3 cellular contexts compared by ENCODE assay signal in the genomic region with DNA sequence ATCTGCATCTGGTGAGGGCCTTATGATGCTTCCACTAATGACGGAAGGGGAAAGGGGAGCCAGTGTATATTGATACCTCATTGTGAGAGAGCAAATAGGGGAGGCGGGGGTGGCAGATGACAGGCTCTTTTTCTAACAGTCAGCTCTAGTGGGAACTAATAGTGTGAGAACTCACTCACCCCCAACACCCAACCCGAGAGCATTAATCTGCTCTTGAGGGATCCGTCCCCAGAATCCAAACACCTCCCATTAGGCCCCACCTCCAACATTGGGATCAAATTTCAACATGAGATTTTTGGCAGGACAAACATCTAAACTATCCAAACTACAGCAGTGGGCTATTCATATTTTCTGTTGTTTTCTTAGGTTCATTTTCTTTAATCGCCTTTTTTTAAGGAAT.
TF ChIP-seq lines count a peak whose summit lies in the region.

No MANE protein-coding gene starts in this region.

TF ChIP-seq in GM23338, 12 proteins besides CTCF, POLR2A, EP300 and RAD21 (continues in another document):
- TF ChIP-seq ZNF114 (CRISPR knock-in tag; IDR thresholded peaks at IDR 0.05) (no peak), NANOG (IDR thresholded peaks at IDR 0.05; ENCODE audit: borderline replicate concordance) (no peak), STAT1 (IDR thresholded peaks at IDR 0.05; ENCODE audit: unreplicated experiment) (no peak), POLR2AphosphoS5 (IDR thresholded peaks at IDR 0.05; ENCODE audit: low read depth) (no peak), EZH2 (IDR thresholded peaks at IDR 0.05; ENCODE audit: low read depth, unreplicated experiment) (no peak), ZNF331 (CRISPR knock-in tag; IDR thresholded peaks at IDR 0.05; ENCODE audit: low read depth) (no peak), EZH2phosphoT487 (IDR thresholded peaks at IDR 0.05; ENCODE audit: unreplicated experiment) (no peak), CREB1 (CRISPR knock-in tag; IDR thresholded peaks at IDR 0.05; ENCODE audit: low read depth) (no peak)
- TF ChIP-seq, protein P1, sequence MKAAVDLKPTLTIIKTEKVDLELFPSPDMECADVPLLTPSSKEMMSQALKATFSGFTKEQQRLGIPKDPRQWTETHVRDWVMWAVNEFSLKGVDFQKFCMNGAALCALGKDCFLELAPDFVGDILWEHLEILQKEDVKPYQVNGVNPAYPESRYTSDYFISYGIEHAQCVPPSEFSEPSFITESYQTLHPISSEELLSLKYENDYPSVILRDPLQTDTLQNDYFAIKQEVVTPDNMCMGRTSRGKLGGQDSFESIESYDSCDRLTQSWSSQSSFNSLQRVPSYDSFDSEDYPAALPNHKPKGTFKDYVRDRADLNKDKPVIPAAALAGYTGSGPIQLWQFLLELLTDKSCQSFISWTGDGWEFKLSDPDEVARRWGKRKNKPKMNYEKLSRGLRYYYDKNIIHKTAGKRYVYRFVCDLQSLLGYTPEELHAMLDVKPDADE (IDR thresholded peaks at IDR 0.05), result no peak

TF ChIP-seq in WTC11, 78 proteins besides CTCF, POLR2A, EP300 and RAD21:
- TF ChIP-seq SMAD3 (CRISPR knock-in tag; IDR thresholded peaks at IDR 0.05; ENCODE audit: borderline replicate concordance), result no peak
- no peak for TF ChIP-seq ZNF219 (CRISPR knock-in tag; IDR thresholded peaks at IDR 0.05; ENCODE audit: borderline replicate concordance)

TF ChIP-seq in HepG2, 621 proteins besides CTCF, POLR2A, EP300 and RAD21:
- TF ChIP-seq, protein P2, sequence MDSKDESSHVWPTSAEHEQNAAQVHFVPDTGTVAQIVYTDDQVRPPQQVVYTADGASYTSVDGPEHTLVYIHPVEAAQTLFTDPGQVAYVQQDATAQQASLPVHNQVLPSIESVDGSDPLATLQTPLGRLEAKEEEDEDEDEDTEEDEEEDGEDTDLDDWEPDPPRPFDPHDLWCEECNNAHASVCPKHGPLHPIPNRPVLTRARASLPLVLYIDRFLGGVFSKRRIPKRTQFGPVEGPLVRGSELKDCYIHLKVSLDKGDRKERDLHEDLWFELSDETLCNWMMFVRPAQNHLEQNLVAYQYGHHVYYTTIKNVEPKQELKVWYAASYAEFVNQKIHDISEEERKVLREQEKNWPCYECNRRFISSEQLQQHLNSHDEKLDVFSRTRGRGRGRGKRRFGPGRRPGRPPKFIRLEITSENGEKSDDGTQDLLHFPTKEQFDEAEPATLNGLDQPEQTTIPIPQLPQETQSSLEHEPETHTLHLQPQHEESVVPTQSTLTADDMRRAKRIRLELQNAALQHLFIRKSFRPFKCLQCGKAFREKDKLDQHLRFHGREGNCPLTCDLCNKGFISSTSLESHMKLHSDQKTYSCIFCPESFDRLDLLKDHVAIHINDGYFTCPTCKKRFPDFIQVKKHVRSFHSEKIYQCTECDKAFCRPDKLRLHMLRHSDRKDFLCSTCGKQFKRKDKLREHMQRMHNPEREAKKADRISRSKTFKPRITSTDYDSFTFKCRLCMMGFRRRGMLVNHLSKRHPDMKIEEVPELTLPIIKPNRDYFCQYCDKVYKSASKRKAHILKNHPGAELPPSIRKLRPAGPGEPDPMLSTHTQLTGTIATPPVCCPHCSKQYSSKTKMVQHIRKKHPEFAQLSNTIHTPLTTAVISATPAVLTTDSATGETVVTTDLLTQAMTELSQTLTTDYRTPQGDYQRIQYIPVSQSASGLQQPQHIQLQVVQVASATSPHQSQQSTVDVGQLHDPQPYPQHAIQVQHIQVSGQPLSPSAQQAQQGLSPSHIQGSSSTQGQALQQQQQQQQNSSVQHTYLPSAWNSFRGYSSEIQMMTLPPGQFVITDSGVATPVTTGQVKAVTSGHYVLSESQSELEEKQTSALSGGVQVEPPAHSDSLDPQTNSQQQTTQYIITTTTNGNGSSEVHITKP (CRISPR knock-in tag; IDR thresholded peaks at IDR 0.05; ENCODE audit: low read depth), result no peak
- TF ChIP-seq ZFP41 (CRISPR knock-in tag; IDR thresholded peaks at IDR 0.05; ENCODE audit: borderline replicate concordance) (no peak), RARA (CRISPR knock-in tag; IDR thresholded peaks at IDR 0.05) (no peak), ZMAT3 (CRISPR knock-in tag; conservative IDR thresholded peaks at IDR 0.05) (no peak), MAF1 (CRISPR knock-in tag; IDR thresholded peaks at IDR 0.05; ENCODE audit: borderline replicate concordance) (no peak)
- TF ChIP-seq, protein P3, sequence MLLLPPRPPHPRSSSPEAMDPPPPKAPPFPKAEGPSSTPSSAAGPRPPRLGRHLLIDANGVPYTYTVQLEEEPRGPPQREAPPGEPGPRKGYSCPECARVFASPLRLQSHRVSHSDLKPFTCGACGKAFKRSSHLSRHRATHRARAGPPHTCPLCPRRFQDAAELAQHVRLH (CRISPR knock-in tag; IDR thresholded peaks at IDR 0.05; ENCODE audit: borderline replicate concordance, low read depth), result no peak
